12 cellular contexts compared by ENCODE assay signal in genomic region chr14:55794655-55795583, GRCh38.
DNase-seq lines count a peak whose midpoint lies in the region; ATAC-seq and TF ChIP-seq lines count a peak whose summit lies in the region.
"Had no signal": no experiment of that assay in that cellular context is flagged by ENCODE, and none has a peak within 500 bp of the region (broad histone marks: within the 10 kb centered on the region; RNA-seq: fewer than 3 reads in every experiment).

No MANE protein-coding gene starts in this region.

- WGBS in esophagus squamous epithelium, 2 donors = 76 to 81% methylated on average over 6 of the region's 6 CpGs

- peaks cover 0 to 3% (median 0%) of the 10 kb centered on the region in 5 donors for H3K27me3 Mint-ChIP-seq in naive thymus-derived CD8-positive, alpha-beta T cell

- H3K9me3 ChIP-seq in MG63 = no peaks in the 10 kb centered on the region
- no peaks in the 10 kb centered on the region for H3K9me3 ChIP-seq in mucosa of descending colon
- no peaks in the 10 kb centered on the region for H3K9me3 ChIP-seq in esophagus squamous epithelium

- DNase-seq in DMS153 (lab: John Stamatoyannopoulos, UW) (peak; percentile 64), DMS153 treated with DMSO at 0.1 percent for 48 hours (lab: John Stamatoyannopoulos, UW; ENCODE audit: unreplicated experiment) (no peak), MG63 (peak; percentile 10), astrocyte of the hippocampus (ENCODE audit: low read depth, low spot score) (peak; percentile 27), mucosa of descending colon (peak in 1 of 3 donors; percentile 29), esophagus squamous epithelium (lab: John Stamatoyannopoulos, UW) (no peak)
- no peak for DNase-seq in naive thymus-derived CD8-positive, alpha-beta T cell
- DNase-seq: activated T-cell treated with anti-CD3 and anti-CD28 coated beads for 4 hours, NCI-H1930 had no signal

- intact Hi-C loops in mucosa of descending colon (cut with DNase I, micrococcal nuclease) = no loop called here
- intact Hi-C loops in esophagus squamous epithelium (cut with DNase I) = no loop called here

- no peak for TF ChIP-seq POLR2A in esophagus squamous epithelium (IDR thresholded peaks at IDR 0.05)

- no peak overlapping the region for H3K4me3 ChIP-seq in MG63
- no peak overlapping the region for H3K4me3 ChIP-seq in mucosa of descending colon
- H3K4me3 ChIP-seq in esophagus squamous epithelium = no peak overlapping the region

- ATAC-seq in mucosa of descending colon (peak; percentile 86), GM21515 (IDR thresholded peaks at IDR 0.05; ENCODE audit: unreplicated experiment) (no peak)
- ATAC-seq in naive thymus-derived CD8-positive, alpha-beta T cell = no peak

- no peaks in the 10 kb centered on the region for H3K36me3 Mint-ChIP-seq in naive thymus-derived CD8-positive, alpha-beta T cell

- POLR2A ChIA-PET in naive thymus-derived CD8-positive, alpha-beta T cell (lab: Charles Lee) = no interaction called here

- H3K4me1 ChIP-seq in mucosa of descending colon (ENCODE audit: low read depth) (no peaks in the 10 kb centered on the region), esophagus squamous epithelium (peaks cover 0 to 25% (median 0%) of the 10 kb centered on the region in 3 donors)

- no peak overlapping the region for H3K27ac Mint-ChIP-seq in naive thymus-derived CD8-positive, alpha-beta T cell

- H3K27ac ChIP-seq in esophagus squamous epithelium = no peak overlapping the region
- H3K27ac ChIP-seq: 22Rv1 had no signal

- peaks cover 0 to 2% (median 0%) of the 10 kb centered on the region in 4 donors for H3K4me1 Mint-ChIP-seq in naive thymus-derived CD8-positive, alpha-beta T cell
- H3K4me1 Mint-ChIP-seq: neural crest cell had no signal

- no peaks in the 10 kb centered on the region for H3K36me3 ChIP-seq in MG63
- H3K36me3 ChIP-seq in mucosa of descending colon (ENCODE audit: low read depth) = no peaks in the 10 kb centered on the region
- H3K36me3 ChIP-seq in esophagus squamous epithelium = no peaks in the 10 kb centered on the region

- TF ChIP-seq CTCF in mucosa of descending colon (IDR thresholded peaks at IDR 0.05) = no peak
- TF ChIP-seq CTCF in esophagus squamous epithelium (IDR thresholded peaks at IDR 0.05) = no peak

- H3K9me3 Mint-ChIP-seq in naive thymus-derived CD8-positive, alpha-beta T cell = no peaks in the 10 kb centered on the region
- H3K9me3 Mint-ChIP-seq: neural crest cell had no signal

- H3K4me3 Mint-ChIP-seq in naive thymus-derived CD8-positive, alpha-beta T cell = no peak overlapping the region
- H3K4me3 Mint-ChIP-seq: neural crest cell had no signal

- H3K27me3 ChIP-seq in MG63 = no peaks in the 10 kb centered on the region
- H3K27me3 ChIP-seq in esophagus squamous epithelium = no peaks in the 10 kb centered on the region

Comparison
In these comparisons a context has a peak if more than half of its experiments do, and no peak if none do; other contexts are left out.
1. DNase-seq: peak in DMS153 (single experiment), MG63 (single experiment) and astrocyte of the hippocampus (single experiment); none in DMS153 treated with DMSO at 0.1 percent for 48 hours (single experiment), naive thymus-derived CD8-positive, alpha-beta T cell (0 of 10) and esophagus squamous epithelium (single experiment).